31 cellular contexts compared by ENCODE assay signal in genomic region chr3:40497288-40497687, GRCh38.
"Had no signal": no experiment of that assay in that cellular context is flagged by ENCODE, and none has a peak within 500 bp of the region (broad histone marks: within the 10 kb centered on the region; RNA-seq: fewer than 3 reads in every experiment).

No MANE protein-coding gene starts in this region.

- ATAC-seq: activated CD8-positive, alpha-beta memory T cell treated with anti-CD3 and anti-CD28 coated beads, Interleukin-2, amount 10 ng/mL, durations not matched to agents 7 days and 5 days; activated CD8-positive, alpha-beta T cell treated with anti-CD3 and anti-CD28 coated beads, Interleukin-2, amount 10 ng/mL, durations not matched to agents 7 days and 5 days; activated naive CD8-positive, alpha-beta T cell treated with anti-CD3 and anti-CD28 coated beads, Interleukin-2, amount 50 U/mL, for 24 hours; body of pancreas had no signal

- H3K4me1 ChIP-seq: body of pancreas, breast epithelium had no signal

- H3K36me3 ChIP-seq: brain microvascular endothelial cell, breast epithelium had no signal

- DNase-seq: activated B cell treated with CpG ODN at 0.5 μM for 24 hours; activated CD4-positive, alpha-beta memory T cell treated with anti-CD3 and anti-CD28 coated beads for 36 hours; activated CD4-positive, alpha-beta T cell treated with anti-CD3 and anti-CD28 coated beads for 4 hours; activated CD4-positive, alpha-beta T cell treated with anti-CD3 and anti-CD28 coated beads, Interleukin-2, amount 10 ng/mL, durations not matched to agents 24 days and 14 days; activated CD4-positive, alpha-beta T cell treated with anti-CD3 and anti-CD28 coated beads, Interleukin-2, amount 50 U/mL, for 1 hour; activated CD4-positive, alpha-beta T cell treated with anti-CD3 and anti-CD28 coated beads, Interleukin-2, amount 50 U/mL, for 4 hours; activated CD4-positive, CD25-positive, alpha-beta regulatory T cell treated with anti-CD3 and anti-CD28 coated beads, Interleukin-2, amount 50 U/mL, for 72 hours; activated CD8-positive, alpha-beta memory T cell treated with anti-CD3 and anti-CD28 coated beads for 24 hours; activated CD8-positive, alpha-beta memory T cell treated with anti-CD3 and anti-CD28 coated beads, Interleukin-2, amount 10 ng/mL, durations not matched to agents 7 days and 5 days; activated CD8-positive, alpha-beta memory T cell treated with anti-CD3 and anti-CD28 coated beads, Interleukin-2, amount 50 U/mL, for 48 hours; activated CD8-positive, alpha-beta T cell treated with anti-CD3 and anti-CD28 coated beads, Interleukin-2, amount 10 ng/mL, durations not matched to agents 7 days and 5 days; activated effector memory CD4-positive, alpha-beta T cell treated with Interleukin-2 at 50 U/mL for 16 hours; activated gamma-delta T cell; activated naive CD4-positive, alpha-beta T cell treated with anti-CD3 and anti-CD28 coated beads, Interleukin-2, amount 10 ng/mL, durations not matched to agents 7 days and 5 days; activated naive CD4-positive, alpha-beta T cell treated with Interleukin-2 at 50 U/mL for 16 hours; activated naive CD8-positive, alpha-beta T cell treated with anti-CD3 and anti-CD28 coated beads, Interleukin-2, amount 10 ng/mL, durations not matched to agents 7 days and 5 days; activated naive CD8-positive, alpha-beta T cell treated with anti-CD3 and anti-CD28 coated beads, Interleukin-2, amount 50 U/mL, for 24 hours; activated T-cell treated with anti-CD3 and anti-CD28 coated beads, Interleukin-2, amount 50 U/mL, for 24 hours; activated T-cell treated with anti-CD3 and anti-CD28 coated beads, Interleukin-2, amount 50 U/mL, for 48 hours; amniotic stem cell; aorta; body of pancreas; brain microvascular endothelial cell; central memory CD4-positive, alpha-beta T cell; T-helper 1 cell; T-helper 2 cell; T-helper 9 cell had no signal

- H3K4me3 ChIP-seq: body of pancreas, breast epithelium had no signal

- FAIRE-seq: astrocyte, TTC549 had no signal

- H3K27me3 ChIP-seq: body of pancreas, brain microvascular endothelial cell, breast epithelium had no signal

- H3K9me3 ChIP-seq: body of pancreas, breast epithelium had no signal

- H3K27ac ChIP-seq: body of pancreas, brain microvascular endothelial cell, breast epithelium, VCaP had no signal
